Comparison of ENCODE assay signal across 9 cellular contexts in genomic region chr4:186693159-186693815, GRCh38. TPM values are rescaled to one million over a fixed set of nuclear protein-coding genes. Genes with fewer than 3 reads are reported as not detected.
DNase-seq lines count a peak whose midpoint lies in the region; ATAC-seq, FAIRE-seq and TF ChIP-seq lines count a peak whose summit lies in the region.
"Had no signal": no experiment of that assay in that cellular context is flagged by ENCODE, and none has a peak within 500 bp of the region (broad histone marks: within the 10 kb centered on the region; RNA-seq: fewer than 3 reads in every experiment).

No MANE protein-coding gene starts in this region.

- peak overlapping the region in 1 of 2 experiments; percentile 83; a peak in 2 of 4 replicates for H3K9ac ChIP-seq in K562 (ENCODE audit: insufficient read depth in 1 of 2, low read depth in 2 of 2, low read length in 2 of 2)

- no peaks in the 10 kb centered on the region for H3K27me3 ChIP-seq in K562 (ENCODE audit: control insufficient read depth in 2 of 2, insufficient read depth in 2 of 2, low read length in 2 of 2)
- H3K27me3 ChIP-seq in tibial nerve = no peaks in the 10 kb centered on the region

- TF ChIP-seq POLR2A in K562 (conservative IDR thresholded peaks at IDR 0.05) (no peak), tibial nerve (IDR thresholded peaks at IDR 0.05) (peak; percentile 38 to 50)

- CTCF ChIA-PET in K562 (lab: Yijun Ruan, JAX; ENCODE audit: low intra/inter-chr PET ratio) = no interaction called here

- intact Hi-C loops in K562 (cut with micrococcal nuclease) = no loop called here

- no TSS peak for BruUV-seq in K562 (replicated peaks; lab: Mats Ljungman, UMichigan)

- POLR2A ChIA-PET in K562 (lab: Yijun Ruan, JAX) = interaction anchor here (0.6 to 1.0 kb wide), 2 partner anchors 9 to 62 kb away, joined by 3 to 4 read pairs; no protein-coding TSS in a partner anchor

- H3K36me3 ChIP-seq in K562 (ENCODE audit: control insufficient read depth, insufficient read depth, low read length) = no peaks in the 10 kb centered on the region
- peaks cover 0 to 15% (median 0%) of the 10 kb centered on the region in 3 donors for H3K36me3 ChIP-seq in tibial nerve

- no peaks in the 10 kb centered on the region for H4K20me1 ChIP-seq in K562 (replicated peaks; ENCODE audit: control insufficient read depth, insufficient read depth, low read length)

- TF ChIP-seq EP300 in K562 (IDR thresholded peaks at IDR 0.05; ENCODE audit: low read length) (no peak), tibial nerve (IDR thresholded peaks at IDR 0.05) (peak; percentile 63 to 82)

- no peak overlapping the region for H3K4me3 ChIP-seq in K562
- no peak overlapping the region for H3K4me3 ChIP-seq in tibial nerve

- WGBS in K562 (ENCODE audit: insufficient coverage, low coverage, missing lambda C conversion rate) = 4% methylated on average over 15 of the region's 17 CpGs
- 48 to 57% methylated on average over 12 to 16 of the region's 17 CpGs for WGBS in tibial nerve, 2 donors

- DNase-seq in HS-27A (ENCODE audit: low read depth) (peak; percentile 26), K562 (ENCODE audit: extremely low read depth in 1 of 4, low spot score in 3 of 4) (peak; percentile 27 to 73 (median 44)), hepatic stellate cell (ENCODE audit: low spot score) (peak; percentile 75), tibial nerve (ENCODE audit: low spot score in 2 of 2) (peak; percentile 79 to 87), T-helper 9 cell (no peak)
- DNase-seq in effector CD8-positive, alpha-beta T cell (lab: John Stamatoyannopoulos, UW) = no peak
- DNase-seq: immature natural killer cell had no signal

- peak; percentile 75 for FAIRE-seq in K562 (lab: Jason Lieb, UNC)

- peak; percentile 76 for ATAC-seq in K562
- no peak for ATAC-seq in GM21360 (IDR thresholded peaks at IDR 0.05; ENCODE audit: unreplicated experiment)
- ATAC-seq in HG02642 (IDR thresholded peaks at IDR 0.05; ENCODE audit: poor library complexity, unreplicated experiment) = no peak

- H2AFZ ChIP-seq in K562 (ENCODE audit: low read depth, low read length) = peak overlapping the region; percentile 67; the same call in 1 of the 2 replicates

- H3K9me3 ChIP-seq in K562 (replicated peaks; ENCODE audit: control insufficient read depth, insufficient read depth, low read depth, low read length) (no peaks in the 10 kb centered on the region), tibial nerve (peaks cover 0 to 2% (median 0%) of the 10 kb centered on the region in 4 donors)

- H3K4me2 ChIP-seq in K562 (ENCODE audit: insufficient read depth, low read length) = peak overlapping the region; percentile 57; the same call in 1 of the 2 replicates

- H3K27ac ChIP-seq in K562 (ENCODE audit: extremely low read depth, low read depth, low read length) = no peak overlapping the region; the same call in 2 of the 3 replicates
- H3K27ac ChIP-seq in tibial nerve = peak overlapping the region; percentile 60 to 91 (median 78)

- no peaks in the 10 kb centered on the region for H3K79me2 ChIP-seq in K562 (ENCODE audit: control insufficient read depth, insufficient read depth, low read length)

- TF ChIP-seq CTCF in K562 (IDR thresholded peaks at IDR 0.05 in 2 of 3, conservative IDR thresholded peaks at IDR 0.05 in 1 of 3; ENCODE audit: insufficient read depth in 2 of 3, low read depth in 1 of 3, low read length in 3 of 3) (no peak), tibial nerve (IDR thresholded peaks at IDR 0.05) (no peak)

- in situ Hi-C loops in K562 (cut with MboI) = no loop called here

- no peaks in the 10 kb centered on the region for H3K9me1 ChIP-seq in K562 (ENCODE audit: control insufficient read depth, insufficient read depth, low read length)

- H3K4me1 ChIP-seq in K562 (replicated peaks in 1 of 2; ENCODE audit: control insufficient read depth in 2 of 2, insufficient read depth in 2 of 2, low read length in 2 of 2) (peaks cover 4 to 8% of the 10 kb centered on the region in 2 experiments; a peak in 3 of 5 replicates), tibial nerve (peaks cover 0 to 55% (median 17%) of the 10 kb centered on the region in 4 donors)

- no peak for TF ChIP-seq RAD21 in K562 (CRISPR knock-in tag; conservative IDR thresholded peaks at IDR 0.05 in 1 of 2, IDR thresholded peaks at IDR 0.05 in 1 of 2)

TF ChIP-seq in K562, 482 proteins besides CTCF, POLR2A, EP300 and RAD21:
- TF ChIP-seq NFIC (IDR thresholded peaks at IDR 0.05) (peak; percentile 60), JUND (IDR thresholded peaks at IDR 0.05; ENCODE audit: borderline replicate concordance, low read depth, low read length) (peak; percentile 78), JUND (tag; IDR thresholded peaks at IDR 0.05; ENCODE audit: borderline replicate concordance, low read depth, low read length) (peak; percentile 78; the same call in 2 of the 3 replicates), ZFX (CRISPR knock-in tag; IDR thresholded peaks at IDR 0.05) (peak; percentile 70), PHTF2 (CRISPR knock-in tag; IDR thresholded peaks at IDR 0.05) (no peak), FOSL1 (tag; conservative IDR thresholded peaks at IDR 0.05) (peak; percentile 75), ATF7 (IDR thresholded peaks at IDR 0.05) (0 out of 2 replicates have a peak, but pooled peaks have one; percentile 16), TFAP4 (CRISPR knock-in tag; IDR thresholded peaks at IDR 0.05; ENCODE audit: borderline replicate concordance) (peak; percentile 73; the same call in 1 of the 2 replicates), MAX (CRISPR knock-in tag; IDR thresholded peaks at IDR 0.05) (peak; percentile 59), ATF3 (IDR thresholded peaks at IDR 0.05) (peak; percentile 36; the same call in 1 of the 2 replicates), ATF3 (CRISPR knock-in tag; conservative IDR thresholded peaks at IDR 0.05) (no peak), FOXA3 (CRISPR knock-in tag; conservative IDR thresholded peaks at IDR 0.05 in 1 of 2, IDR thresholded peaks at IDR 0.05 in 1 of 2) (peak in 1 of 2 experiments; percentile 65; a peak in 1 of 4 replicates), SMARCB1 (IDR thresholded peaks at IDR 0.05; ENCODE audit: insufficient read length, low read depth) (no peak), ZNF140 (CRISPR knock-in tag; IDR thresholded peaks at IDR 0.05) (no peak)

RNA-seq across cellular contexts. Expression of gene FAT1, which starts 30.4 kb away (rescaled TPM):
- 34.3 and 56.3 TPM in 2 replicates for total RNA-seq in K562 (2011; cell fraction: chromatin; rRNA removed; ENCODE audit: low replicate concordance)
- 21.5 and 28.3 TPM in 2 replicates for total RNA-seq in K562 (2011; cell fraction: nucleolus; rRNA removed)
- 26.8 and 46.9 TPM in 2 replicates for total RNA-seq in K562 (2011; cell fraction: nucleoplasm; rRNA removed)
- total RNA-seq in K562 (2014; rRNA removed) = 22.8 and 23.3 TPM in 2 replicates
- 21.4 and 25.5 TPM in 2 replicates for total RNA-seq in K562 (2014; rRNA removed; fragmentation: Illumina TruSeq; extraction: Trizol)
- 36.0 and 38.4 TPM in 2 replicates for total RNA-seq in K562 (2015; rRNA removed; fragmentation: Illumina TruSeq; extraction: Trizol)
- 30.0 and 31.4 TPM in 2 replicates for total RNA-seq in K562 (2021)
- 12.2 and 13.9 TPM in 2 replicates for polyA plus RNA-seq in K562 (2011; rRNA removed)
- 11.8 and 14.6 TPM in 2 replicates for polyA plus RNA-seq in K562 (2011; cell fraction: cytosol; rRNA removed)
- 18.0 and 35.1 TPM in 2 replicates for polyA plus RNA-seq in K562 (2011; cell fraction: nucleus; rRNA removed)
- polyA plus RNA-seq in K562 (2012) = 14.4 and 20.2 TPM in 2 replicates
- 19.3 and 24.9 TPM in 2 replicates for polyA plus RNA-seq in K562 (2014; fragmentation: Illumina TruSeq; extraction: Trizol)
- 1 to 10 TPM; 6.0 to 8.3 TPM for polyA plus RNA-seq in K562 (2014; fragmentation: Nextera tagmentation; extraction: Ambion mirVana)
- 9.3 and 12.2 TPM in 2 replicates for polyA plus RNA-seq in K562 (2014; rRNA removed)
- 100 and 106 TPM in 2 replicates for polyA minus RNA-seq in K562 (2011; rRNA and poly(A)+ RNA removed)
- 40.0 and 46.9 TPM in 2 replicates for polyA minus RNA-seq in K562 (2011; cell fraction: cytosol; rRNA and poly(A)+ RNA removed)
- 23.8 and 27.2 TPM in 2 replicates for polyA minus RNA-seq in K562 (2011; cell fraction: nucleus; rRNA and poly(A)+ RNA removed)
- total RNA-seq in tibial nerve = 100 to 1,000 TPM in 1 of 4 donors, 10 to 100 TPM in 3; 85.2 to 119 (median 91.6) TPM
- polyA plus RNA-seq: immature natural killer cell had no signal

Comparison
In these comparisons a context has a peak if more than half of its experiments do, and no peak if none do; other contexts are left out.
1. DNase-seq: peak in HS-27A (single experiment), K562 (4 of 4), hepatic stellate cell (single experiment) and tibial nerve (2 of 2); none in effector CD8-positive, alpha-beta T cell (single experiment) and T-helper 9 cell (single experiment).